ENCODE assay signal across 8 cellular contexts in genomic region chr3:23685484-23686258, GRCh38.
DNase-seq lines count a peak whose midpoint lies in the region; ATAC-seq and TF ChIP-seq lines count a peak whose summit lies in the region.

No MANE protein-coding gene starts in this region.

- H3K4me3 ChIP-seq in BJ (ENCODE audit: low read depth, low read length) (no peak overlapping the region), hepatocyte (no peak overlapping the region), stomach (no peak overlapping the region)

- H3K79me2 ChIP-seq in hepatocyte, result no peaks in the 10 kb centered on the region

- ATAC-seq in HG03439 (IDR thresholded peaks at IDR 0.05; ENCODE audit: unreplicated experiment), result no peak
- no peak for ATAC-seq in natural killer cell treated with Interleukin-12 subunit alpha and Interleukin-12 subunit beta and Interleukin-15 and Interleukin-18, amount 100 ng/mL, for 72 hours

- H3K4me1 ChIP-seq in hepatocyte (ENCODE audit: insufficient read depth), result peaks cover 9% of the 10 kb centered on the region
- peaks cover 0 to 12% (median 6%) of the 10 kb centered on the region in 4 donors for H3K4me1 ChIP-seq in stomach

- H3K27me3 ChIP-seq in BJ (ENCODE audit: control insufficient read depth, insufficient read depth, low read length) (no peaks in the 10 kb centered on the region), hepatocyte (no peaks in the 10 kb centered on the region), stomach (no peaks in the 10 kb centered on the region)

- H3K9me3 Mint-ChIP-seq in natural killer cell treated with Interleukin-12 subunit alpha and Interleukin-12 subunit beta and Interleukin-15 and Interleukin-18, amount 100 ng/mL, for 72 hours, result no peaks in the 10 kb centered on the region
- peaks cover 4% of the 10 kb centered on the region for H3K9me3 Mint-ChIP-seq in glutamatergic neuron (ENCODE audit: unreplicated experiment)

- no peaks in the 10 kb centered on the region for H4K20me1 ChIP-seq in hepatocyte (ENCODE audit: insufficient read depth, poor library complexity, severe bottlenecking)

- TF ChIP-seq CTCF in BJ (IDR thresholded peaks at IDR 0.05; ENCODE audit: insufficient read depth, low read depth, low read length) (no peak), hepatocyte (IDR thresholded peaks at IDR 0.05; ENCODE audit: poor library complexity) (no peak), stomach (IDR thresholded peaks at IDR 0.05) (no peak), glutamatergic neuron (IDR thresholded peaks at IDR 0.05; ENCODE audit: partially characterized antibody, unreplicated experiment) (no peak)

- H3K36me3 Mint-ChIP-seq in natural killer cell treated with Interleukin-12 subunit alpha and Interleukin-12 subunit beta and Interleukin-15 and Interleukin-18, amount 100 ng/mL, for 72 hours, result no peaks in the 10 kb centered on the region
- peaks cover 13% of the 10 kb centered on the region for H3K36me3 Mint-ChIP-seq in glutamatergic neuron (ENCODE audit: unreplicated experiment)

- no peak overlapping the region for H3K27ac Mint-ChIP-seq in natural killer cell treated with Interleukin-12 subunit alpha and Interleukin-12 subunit beta and Interleukin-15 and Interleukin-18, amount 100 ng/mL, for 72 hours
- no peak overlapping the region for H3K27ac Mint-ChIP-seq in glutamatergic neuron (ENCODE audit: unreplicated experiment)

- H3K4me1 Mint-ChIP-seq in natural killer cell treated with Interleukin-12 subunit alpha and Interleukin-12 subunit beta and Interleukin-15 and Interleukin-18, amount 100 ng/mL, for 72 hours (ENCODE audit: low read depth in 2 of 2), result no peaks in the 10 kb centered on the region
- H3K4me1 Mint-ChIP-seq in glutamatergic neuron (ENCODE audit: low read depth, unreplicated experiment), result peaks cover 3% of the 10 kb centered on the region

- no peak overlapping the region for H3K27ac ChIP-seq in hepatocyte
- peak overlapping the region in 2 of 5 donors; percentile 18 to 27 for H3K27ac ChIP-seq in stomach

- CTCF ChIA-PET in BJ (lab: Yijun Ruan, JAX), result no interaction called here

- H3K27me3 Mint-ChIP-seq in natural killer cell treated with Interleukin-12 subunit alpha and Interleukin-12 subunit beta and Interleukin-15 and Interleukin-18, amount 100 ng/mL, for 72 hours, result no peaks in the 10 kb centered on the region
- peaks cover 4% of the 10 kb centered on the region for H3K27me3 Mint-ChIP-seq in glutamatergic neuron (ENCODE audit: unreplicated experiment)

- POLR2A ChIA-PET in BJ (lab: Charles Lee), result no interaction called here

- DNase-seq in BJ (ENCODE audit: low read depth) (peak; percentile 87), HT-29 (ENCODE audit: low spot score) (peak; percentile 90), anterior cingulate cortex (lab: John Stamatoyannopoulos, UW) (peak in 39 of 58 donors; percentile 1 to 80 (median 20)), hepatocyte (ENCODE audit: low spot score) (peak; percentile 83), stomach (peak; percentile 68), glutamatergic neuron (no peak)
- no peak for DNase-seq in natural killer cell treated with Interleukin-12 subunit alpha and Interleukin-12 subunit beta and Interleukin-15 and Interleukin-18, amount 100 ng/mL, for 72 hours (ENCODE audit: low spot score)

- H3K4me2 ChIP-seq in hepatocyte, result no peak overlapping the region

- no peak for TF ChIP-seq POLR2A in stomach (IDR thresholded peaks at IDR 0.05)

- TF ChIP-seq EP300 in stomach (IDR thresholded peaks at IDR 0.05), result no peak

- H2AFZ ChIP-seq in hepatocyte, result no peak overlapping the region

- H3K9me3 ChIP-seq in hepatocyte (ENCODE audit: low read depth), result no peaks in the 10 kb centered on the region
- H3K9me3 ChIP-seq in stomach, result peaks cover 0 to 11% (median 5%) of the 10 kb centered on the region in 4 donors

- intact Hi-C loops in stomach (cut with DNase I; ENCODE audit: low total_unique reads), result no loop called here

- 73% methylated on average over 10 of the region's 10 CpGs for WGBS in hepatocyte (ENCODE audit: low lambda C conversion rate, missing lambda C conversion rate)
- WGBS in stomach, 5 donors, result 55 to 66% (median 60%) methylated on average over 9 to 10 of the region's 10 CpGs

- no peak overlapping the region for H3K4me3 Mint-ChIP-seq in natural killer cell treated with Interleukin-12 subunit alpha and Interleukin-12 subunit beta and Interleukin-15 and Interleukin-18, amount 100 ng/mL, for 72 hours
- H3K4me3 Mint-ChIP-seq in glutamatergic neuron (ENCODE audit: unreplicated experiment), result no peak overlapping the region

- H3K36me3 ChIP-seq in BJ (ENCODE audit: control insufficient read depth, insufficient read depth, low read length) (no peaks in the 10 kb centered on the region), hepatocyte (replicated peaks; ENCODE audit: insufficient read depth, low read depth) (no peaks in the 10 kb centered on the region), stomach (no peaks in the 10 kb centered on the region)

- no peaks in the 10 kb centered on the region for H3K9me2 ChIP-seq in hepatocyte (replicated peaks; ENCODE audit: insufficient read depth)

Comparison
In these comparisons a context has a peak if more than half of its experiments do, and no peak if none do; other contexts are left out.
1. DNase-seq: peak in BJ (single experiment), HT-29 (single experiment), anterior cingulate cortex (39 of 58), hepatocyte (single experiment) and stomach (single experiment); none in natural killer cell treated with Interleukin-12 subunit alpha and Interleukin-12 subunit beta and Interleukin-15 and Interleukin-18, amount 100 ng/mL, for 72 hours (single experiment) and glutamatergic neuron (single experiment).